6 cellular contexts compared by ENCODE assay signal in the genomic region with DNA sequence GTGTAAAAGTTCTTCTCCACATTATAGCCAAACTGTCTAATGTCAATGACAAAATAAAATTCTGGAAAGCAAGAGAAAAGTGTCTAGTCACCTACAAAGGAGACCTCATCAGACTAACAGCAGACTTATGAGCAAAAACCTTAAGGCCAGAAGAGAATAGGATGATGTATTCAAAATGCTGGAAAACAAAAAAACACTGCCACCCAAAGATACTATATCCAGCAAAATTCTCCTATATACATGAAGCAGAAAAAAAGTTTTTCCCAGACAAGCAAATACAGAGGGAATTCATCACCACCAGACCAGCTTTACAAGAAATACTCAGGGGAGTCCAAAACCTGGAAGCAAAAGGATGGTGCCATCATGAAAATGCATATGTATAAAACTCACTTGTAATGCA.
"Had no signal": no experiment of that assay in that cellular context is flagged by ENCODE, and none has a peak within 500 bp of the region (broad histone marks: within the 10 kb centered on the region; RNA-seq: fewer than 3 reads in every experiment).

No MANE protein-coding gene starts in this region.

- H3K4me3 ChIP-seq: GM23338 had no signal

- H3K4me1 Mint-ChIP-seq: GM23338, H9 had no signal

- H3K4me3 Mint-ChIP-seq: GM23338, H9, HFFc6, IgD-negative memory B cell had no signal

- H3K36me3 Mint-ChIP-seq: IgD-negative memory B cell had no signal

- H3K27ac Mint-ChIP-seq: GM23338, H9, HFFc6, IgD-negative memory B cell had no signal

- DNase-seq: H9, HCEC 1CT, HFFc6, KG1 had no signal

- H3K27me3 Mint-ChIP-seq: IgD-negative memory B cell had no signal
